Comparison of ENCODE assay signal across 8 cellular contexts in the genomic region with DNA sequence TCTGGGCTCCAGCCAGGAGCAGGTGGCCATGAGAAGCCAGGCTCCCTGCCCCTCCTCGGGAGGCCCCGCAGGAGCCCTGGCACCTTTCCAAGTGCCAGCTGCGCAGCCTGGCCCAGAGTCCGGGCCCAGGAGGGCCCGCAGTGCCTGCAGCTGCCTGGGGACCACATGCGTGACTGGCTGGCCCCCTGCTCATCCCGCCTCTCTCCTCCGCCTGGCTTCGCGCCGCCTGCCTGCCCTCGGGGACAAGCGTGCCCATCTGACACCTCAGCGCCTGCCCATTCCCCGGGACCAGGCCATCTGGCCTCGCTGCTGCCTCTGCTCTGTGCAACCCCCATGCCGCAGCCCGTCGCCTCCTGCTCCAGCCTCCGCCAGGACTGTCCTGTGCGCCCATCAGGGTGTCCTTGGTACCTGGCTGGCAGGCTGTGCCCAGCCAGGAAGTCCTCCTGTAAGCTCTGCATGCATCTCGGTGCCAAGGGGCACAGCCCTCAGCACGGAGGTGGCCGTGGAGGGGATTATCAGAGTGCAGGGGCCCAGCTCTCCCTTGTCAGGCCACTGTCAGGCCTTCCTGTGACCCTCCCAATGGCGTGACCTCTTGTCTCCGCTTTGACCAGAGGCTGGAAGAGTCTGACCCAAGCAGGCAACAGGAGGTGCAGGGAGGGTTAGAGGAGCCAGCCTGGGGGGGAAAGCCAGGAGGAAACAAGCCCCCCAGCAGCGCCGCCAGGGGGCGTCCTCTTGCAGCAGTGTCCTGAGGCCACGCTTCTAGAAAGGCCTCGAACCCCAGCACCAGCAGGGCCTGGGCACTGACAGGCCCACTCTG. TPM values are rescaled to one million over a fixed set of nuclear protein-coding genes. Genes with fewer than 3 reads are reported as not detected.
DNase-seq lines count a peak whose midpoint lies in the region; ATAC-seq, FAIRE-seq and TF ChIP-seq lines count a peak whose summit lies in the region.
"Had no signal": no experiment of that assay in that cellular context is flagged by ENCODE, and none has a peak within 500 bp of the region (broad histone marks: within the 10 kb centered on the region; RNA-seq: fewer than 3 reads in every experiment).

No MANE protein-coding gene starts in this region.

- no peak overlapping the region for H3K27ac ChIP-seq in H1 (ENCODE audit: low read depth, low read length)

- DNase-seq in HFF-Myc (ENCODE audit: extremely low read depth, low read depth) (no peak), NCI-H446 treated with DMSO at 0.1 percent for 48 hours (lab: John Stamatoyannopoulos, UW) (peak; percentile 89), H1 (ENCODE audit: low read depth in 1 of 2, low spot score in 2 of 2) (peak; percentile 41 to 84), progenitor cell of endocrine pancreas (ENCODE audit: low spot score, unreplicated experiment) (no peak)
- DNase-seq: islet precursor cell had no signal

- FAIRE-seq in H1 (lab: Jason Lieb, UNC), result no peak

- H2BK120ac ChIP-seq in H1 (replicated peaks; ENCODE audit: low read depth, low read length), result no peak overlapping the region

- H2BK12ac ChIP-seq in H1 (ENCODE audit: low read depth, low read length), result no peak overlapping the region

- no peaks in the 10 kb centered on the region for H3K9me3 Mint-ChIP-seq in progenitor cell of endocrine pancreas (ENCODE audit: low read depth)

- H4K91ac ChIP-seq in H1 (replicated peaks; ENCODE audit: insufficient read length, low read length), result no peak overlapping the region

- no peak overlapping the region for H2AFZ ChIP-seq in H1 (ENCODE audit: low read length)

- H3K4me3 ChIP-seq in HFF-Myc (replicated peaks; ENCODE audit: low read depth, low read length) (no peak overlapping the region), H1 (ENCODE audit: extremely low read depth in 1 of 4, insufficient read depth in 2 of 4, low read depth in 3 of 4, low read length in 4 of 4) (no peak overlapping the region)

- TF ChIP-seq POLR2A in H1 (IDR thresholded peaks at IDR 0.05; ENCODE audit: control extremely low read depth in 1 of 2, low read depth in 2 of 2, low read length in 2 of 2), result no peak

- no peak overlapping the region for H2BK20ac ChIP-seq in H1 (ENCODE audit: low read length)

- H3K9me3 ChIP-seq in H1 (ENCODE audit: insufficient read depth in 2 of 2, low read depth in 1 of 2, low read length in 1 of 2), result no peaks in the 10 kb centered on the region; a peak in 3 of 4 replicates

- H2BK5ac ChIP-seq in H1 (ENCODE audit: low read depth, low read length), result no peak overlapping the region

- no peak overlapping the region for H3K4me2 ChIP-seq in H1 (ENCODE audit: insufficient read depth in 1 of 2, low read depth in 2 of 2, low read length in 2 of 2)

- peaks cover 22% of the 10 kb centered on the region for H3K36me3 Mint-ChIP-seq in progenitor cell of endocrine pancreas (ENCODE audit: insufficient read depth)

- no peaks in the 10 kb centered on the region; a peak in 2 of 8 replicates for H3K36me3 ChIP-seq in H1 (ENCODE audit: control insufficient read depth in 2 of 4, insufficient read depth in 4 of 4, low read length in 3 of 4)

- H3K4me1 ChIP-seq in H1 (replicated peaks in 1 of 4; ENCODE audit: control insufficient read depth in 3 of 4, insufficient read depth in 4 of 4, low read length in 3 of 4), result peaks cover 0 to 4% (median under 1%) of the 10 kb centered on the region in 4 experiments; a peak in 2 of 7 replicates

- H3K27me3 Mint-ChIP-seq in progenitor cell of endocrine pancreas, result no peaks in the 10 kb centered on the region

- POLR2A ChIA-PET in H1 (lab: Charles Lee; ENCODE audit: partially characterized antibody), result interaction anchor here (1.3 to 2.6 kb wide), 3 partner anchors 13 to 15 kb away, joined by 4 to 17 read pairs (median 6); no protein-coding TSS in a partner anchor

- H3K56ac ChIP-seq in H1 (replicated peaks; ENCODE audit: insufficient read length, low read depth, low read length), result no peak overlapping the region

- peaks cover 0 to 11% of the 10 kb centered on the region in 2 experiments for H4K20me1 ChIP-seq in H1 (replicated peaks in 1 of 2; ENCODE audit: control insufficient read depth in 1 of 2, insufficient read depth in 2 of 2, low read length in 2 of 2)

- CTCF ChIA-PET in H1 (lab: Charles Lee; ENCODE audit: partially characterized antibody), result interaction anchor here (0.6 to 3.2 kb wide), 21 partner anchors 8 to 604 kb away, joined by 3 to 22 read pairs (median 5); a partner anchor contains a TSS

- H3K27me3 ChIP-seq in H1 (replicated peaks in 1 of 4; ENCODE audit: control insufficient read depth in 3 of 4, extremely low read depth in 1 of 4, insufficient read depth in 3 of 4, low read length in 3 of 4), result no peaks in the 10 kb centered on the region; a peak in 1 of 7 replicates

- H3K4ac ChIP-seq in H1 (replicated peaks; ENCODE audit: insufficient read length, low read depth, low read length), result no peak overlapping the region

- no peak for TF ChIP-seq EP300 in H1 (IDR thresholded peaks at IDR 0.05; ENCODE audit: borderline replicate concordance in 1 of 2, low read depth in 2 of 2, low read length in 2 of 2)

- H3K23ac ChIP-seq in H1 (ENCODE audit: insufficient read length), result no peak overlapping the region

- 0 out of 2 replicates have a peak overlapping the region, but pooled peaks have one; percentile 16 for H4K8ac ChIP-seq in H1 (ENCODE audit: extremely low read depth, insufficient read depth, low read length)

- H2AK5ac ChIP-seq in H1 (ENCODE audit: low read depth, low read length), result no peak overlapping the region

- no peaks in the 10 kb centered on the region for H3K79me2 ChIP-seq in H1 (ENCODE audit: control insufficient read depth in 1 of 2, insufficient read depth in 2 of 2, low read length in 2 of 2)

- no peak overlapping the region; the same call in 1 of the 2 replicates for H3K18ac ChIP-seq in H1 (ENCODE audit: extremely low read depth, low read length)

- H3K9ac ChIP-seq in H1 (replicated peaks in 1 of 4; ENCODE audit: extremely low read depth in 1 of 4, low read depth in 3 of 4, low read length in 3 of 4), result no peak overlapping the region; a peak in 1 of 7 replicates

- 78% methylated on average over 31 of the region's 31 CpGs; no CpG with 5 or more reads in 1 of the 2 experiments for WGBS in H1 (ENCODE audit: extremely low coverage in 1 of 2, insufficient coverage in 1 of 2, insufficient read length in 1 of 2, insufficient replicate concordance in 2 of 2, low coverage in 1 of 2, low lambda C conversion rate in 2 of 2, missing lambda C conversion rate in 1 of 2), 2 experiments

- no peak for ATAC-seq in HG03565 (IDR thresholded peaks at IDR 0.05; ENCODE audit: unreplicated experiment)
- ATAC-seq in HG03571 (IDR thresholded peaks at IDR 0.05; ENCODE audit: unreplicated experiment), result no peak
- ATAC-seq in GM18511 (IDR thresholded peaks at IDR 0.05; ENCODE audit: unreplicated experiment), result no peak

- TF ChIP-seq CTCF in HFF-Myc (IDR thresholded peaks at IDR 0.05; ENCODE audit: low read depth, low read length, missing control alignments), result peak; percentile 58
- TF ChIP-seq CTCF in H1 (IDR thresholded peaks at IDR 0.05; ENCODE audit: control extremely low read depth in 1 of 3, insufficient read depth in 1 of 3, low read depth in 1 of 3, low read length in 3 of 3), result peak; percentile 69 to 75 (median 74)
- peak; percentile 47 for TF ChIP-seq CTCF in progenitor cell of endocrine pancreas (IDR thresholded peaks at IDR 0.05; ENCODE audit: unreplicated experiment)

- H3K79me1 ChIP-seq in H1 (ENCODE audit: low read depth, low read length), result no peaks in the 10 kb centered on the region

- no peak overlapping the region for H3K14ac ChIP-seq in H1 (ENCODE audit: insufficient read length)

- no peak overlapping the region for H2BK15ac ChIP-seq in H1 (ENCODE audit: low read length)

- H3K23me2 ChIP-seq in H1 (ENCODE audit: low read depth, low read length), result peaks cover 12% of the 10 kb centered on the region; the same call in 1 of the 2 replicates

- no peak overlapping the region for H3K4me3 Mint-ChIP-seq in progenitor cell of endocrine pancreas (ENCODE audit: low read depth)

- TF ChIP-seq RAD21 in H1 (IDR thresholded peaks at IDR 0.05 in 1 of 2, conservative IDR thresholded peaks at IDR 0.05 in 1 of 2; ENCODE audit: low read depth in 2 of 2, low read length in 2 of 2), result peak; percentile 59 to 72

- no peaks in the 10 kb centered on the region for H3K4me1 Mint-ChIP-seq in progenitor cell of endocrine pancreas (ENCODE audit: low read depth)

- H3K27ac Mint-ChIP-seq in progenitor cell of endocrine pancreas, result no peak overlapping the region

- no peak overlapping the region for H4K5ac ChIP-seq in H1 (ENCODE audit: insufficient read length, low read depth, low read length)

TF ChIP-seq in H1, 55 proteins besides CTCF, POLR2A, EP300 and RAD21 (continues in another document):
- TF ChIP-seq, protein P1, sequence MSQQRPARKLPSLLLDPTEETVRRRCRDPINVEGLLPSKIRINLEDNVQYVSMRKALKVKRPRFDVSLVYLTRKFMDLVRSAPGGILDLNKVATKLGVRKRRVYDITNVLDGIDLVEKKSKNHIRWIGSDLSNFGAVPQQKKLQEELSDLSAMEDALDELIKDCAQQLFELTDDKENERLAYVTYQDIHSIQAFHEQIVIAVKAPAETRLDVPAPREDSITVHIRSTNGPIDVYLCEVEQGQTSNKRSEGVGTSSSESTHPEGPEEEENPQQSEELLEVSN (IDR thresholded peaks at IDR 0.05), result no peak

RNA-seq across cellular contexts. Expression of a gene that starts 50.5 kb away (rescaled TPM):
- total RNA-seq in H1 (2021; fragmentation: NEBNext Ultra II Directional; extraction: Animal tissue kit (Norgen Biotek cat#: 25700)), result 25.6 and 28.5 TPM in 2 replicates
- polyA plus RNA-seq in H1 (2011; rRNA removed), result 23.5 and 30.5 TPM in 2 replicates
- polyA plus RNA-seq in H1 (2011; cell fraction: cytosol; rRNA removed), result 19.5 TPM
- 17.3 TPM for polyA plus RNA-seq in H1 (2011; cell fraction: nucleus; rRNA removed)
- polyA plus RNA-seq in H1 (2012, experiment 1 of 2), result 15.2 to 24.1 TPM (median 20.1 TPM) in 4 replicates
- 2.5 TPM for polyA plus RNA-seq in H1 (2012, experiment 2 of 2)
- polyA plus RNA-seq in H1 (2013, experiment 1 of 2), result 46.3 TPM
- polyA plus RNA-seq in H1 (2013, experiment 2 of 2), result 53.9 TPM
- 85.0 and 90.6 TPM in 2 replicates for polyA minus RNA-seq in H1 (2011; rRNA and poly(A)+ RNA removed)
- 24.1 TPM for polyA minus RNA-seq in H1 (2011; cell fraction: cytosol; rRNA and poly(A)+ RNA removed)
- 33.1 TPM for polyA minus RNA-seq in H1 (2011; cell fraction: nucleus; rRNA and poly(A)+ RNA removed)
- 26.7 and 29.2 TPM in 2 replicates for total RNA-seq in progenitor cell of endocrine pancreas

RNA-seq across cellular contexts. Expression of a gene that starts 53.0 kb away (rescaled TPM):
- total RNA-seq in H1 (2021; fragmentation: NEBNext Ultra II Directional; extraction: Animal tissue kit (Norgen Biotek cat#: 25700)), result not detected in 2 replicates
- not detected in 2 replicates for polyA plus RNA-seq in H1 (2011; rRNA removed)
- not detected for polyA plus RNA-seq in H1 (2011; cell fraction: cytosol; rRNA removed)
- not detected for polyA plus RNA-seq in H1 (2011; cell fraction: nucleus; rRNA removed)
- polyA plus RNA-seq in H1 (2012, experiment 1 of 2), result not detected in 4 replicates
- polyA plus RNA-seq in H1 (2012, experiment 2 of 2), result not detected
- polyA plus RNA-seq in H1 (2013, experiment 1 of 2), result not detected
- polyA plus RNA-seq in H1 (2013, experiment 2 of 2), result not detected
- not detected in 2 replicates for polyA minus RNA-seq in H1 (2011; rRNA and poly(A)+ RNA removed)
- not detected for polyA minus RNA-seq in H1 (2011; cell fraction: cytosol; rRNA and poly(A)+ RNA removed)
- not detected for polyA minus RNA-seq in H1 (2011; cell fraction: nucleus; rRNA and poly(A)+ RNA removed)
- total RNA-seq in progenitor cell of endocrine pancreas, result not detected in 2 replicates

Comparison
In these comparisons a context has a peak if more than half of its experiments do, and no peak if none do; other contexts are left out.
1. DNase-seq: peak in NCI-H446 treated with DMSO at 0.1 percent for 48 hours (single experiment) and H1 (2 of 2); none in HFF-Myc (single experiment) and progenitor cell of endocrine pancreas (single experiment).
2. Peak in every context shown above with its lines, with median percentiles within 50 percentile points of each other: CTCF ChIP-seq.